In the genomic region with DNA sequence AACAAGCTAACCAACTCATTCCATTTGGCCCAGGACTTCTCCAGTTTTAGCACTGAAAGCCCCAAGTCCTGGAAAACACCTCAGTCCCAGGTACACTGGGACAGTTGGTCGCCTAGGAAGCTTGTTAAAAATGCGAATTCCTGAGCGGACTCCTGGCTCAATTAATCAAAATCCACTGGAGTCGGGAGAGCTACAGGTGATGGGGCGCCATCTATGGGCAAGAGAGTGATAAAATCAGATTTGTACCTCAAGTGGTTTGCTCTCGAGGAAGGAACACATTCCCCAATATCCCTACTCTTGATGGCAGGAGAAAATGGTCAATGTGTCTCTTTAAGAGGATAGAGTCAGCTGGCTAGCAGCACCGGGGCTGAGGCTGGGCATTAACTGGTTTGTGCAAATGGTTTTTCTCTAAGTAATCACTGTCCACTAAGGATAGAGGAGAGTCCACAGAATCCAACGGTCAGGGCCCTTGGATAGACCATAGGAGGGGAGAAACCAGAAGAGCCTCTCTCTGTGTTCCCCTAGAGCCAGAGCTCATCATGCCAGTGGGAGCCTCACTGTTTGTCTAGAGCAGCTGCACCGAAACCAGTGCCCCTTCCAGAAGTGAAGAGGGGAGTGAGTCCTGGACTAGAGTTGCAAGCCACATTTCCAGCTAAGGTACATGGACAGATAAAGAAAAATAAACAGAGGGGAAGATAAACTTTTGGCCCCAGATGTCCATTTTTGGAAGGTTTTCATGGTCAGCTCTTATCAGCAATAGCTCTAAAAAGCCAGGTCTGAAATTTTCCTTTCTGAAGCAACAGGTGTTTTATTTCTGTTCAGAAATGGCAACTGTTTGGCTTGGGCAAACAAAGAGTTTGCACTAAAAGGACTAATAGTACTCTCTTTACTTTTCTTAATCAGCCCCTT, we compare ENCODE assay signal across 8 cellular contexts.
DNase-seq lines count a peak whose midpoint lies in the region; ATAC-seq, FAIRE-seq and TF ChIP-seq lines count a peak whose summit lies in the region.

No MANE protein-coding gene starts in this region.

- no peak overlapping the region for H3K4me2 ChIP-seq in Loucy (ENCODE audit: low read depth, low read length, poor library complexity, severe bottlenecking)
- H3K4me2 ChIP-seq in astrocyte (ENCODE audit: low read length) = peak overlapping the region; percentile 78

- intact Hi-C loops in sciatic nerve (cut with DNase I) = loop anchor here (10.0 kb wide), 1 partner anchor 240 kb away; no protein-coding TSS in a partner anchor

- H3K27me3 Mint-ChIP-seq in astrocyte (ENCODE audit: low read depth, unreplicated experiment) = peaks cover 42% of the 10 kb centered on the region

- H3K4me1 ChIP-seq in Loucy (ENCODE audit: insufficient read depth, low read length, poor library complexity, severe bottlenecking) (no peaks in the 10 kb centered on the region), astrocyte (ENCODE audit: insufficient read depth, low read length) (peaks cover 18% of the 10 kb centered on the region)

- H3K4me3 ChIP-seq in Loucy (ENCODE audit: low read length, poor library complexity, severe bottlenecking) (no peak overlapping the region), astrocyte (ENCODE audit: insufficient read depth, low read depth, low read length) (no peak overlapping the region)

- no peak overlapping the region for H3K9ac ChIP-seq in Loucy (ENCODE audit: low read depth, low read length, poor library complexity, severe bottlenecking)
- no peak overlapping the region for H3K9ac ChIP-seq in astrocyte (ENCODE audit: low read length)

- H3K27ac Mint-ChIP-seq in astrocyte (ENCODE audit: unreplicated experiment) = no peak overlapping the region

- no peaks in the 10 kb centered on the region for H3K9me2 ChIP-seq in Loucy (replicated peaks; ENCODE audit: low read depth, low read length)

- H3K9me3 ChIP-seq in Loucy (ENCODE audit: insufficient read depth, low read depth, low read length) = no peaks in the 10 kb centered on the region
- no peaks in the 10 kb centered on the region for H3K9me3 ChIP-seq in astrocyte (ENCODE audit: insufficient read depth, low read depth, low read length)

- H3K9me3 Mint-ChIP-seq in astrocyte (ENCODE audit: unreplicated experiment) = peaks cover 2% of the 10 kb centered on the region

- H3F3A ChIP-seq in Loucy (ENCODE audit: low read depth) = no peaks in the 10 kb centered on the region

- ATAC-seq in sciatic nerve (peak; percentile 62), HG02852 (IDR thresholded peaks at IDR 0.05; ENCODE audit: unreplicated experiment) (no peak), GM21528 (IDR thresholded peaks at IDR 0.05; ENCODE audit: low FRiP score, unreplicated experiment) (no peak)

- H3K27me3 ChIP-seq in Loucy (ENCODE audit: insufficient read depth, low read length, poor library complexity, severe bottlenecking) = no peaks in the 10 kb centered on the region
- H3K27me3 ChIP-seq in astrocyte (ENCODE audit: insufficient read depth, low read length) = no peaks in the 10 kb centered on the region

- no peak overlapping the region for H2AFZ ChIP-seq in Loucy (ENCODE audit: low read length)
- no peak overlapping the region for H2AFZ ChIP-seq in astrocyte (ENCODE audit: low read depth, low read length)

- no peaks in the 10 kb centered on the region for H3K36me3 Mint-ChIP-seq in astrocyte (ENCODE audit: low read depth, unreplicated experiment)

- H4K20me1 ChIP-seq in Loucy (ENCODE audit: insufficient read depth, low read length, poor library complexity, severe bottlenecking) (no peaks in the 10 kb centered on the region), astrocyte (ENCODE audit: insufficient read depth, low read length) (no peaks in the 10 kb centered on the region)

- DNase-seq in EH (ENCODE audit: low read depth) (peak; percentile 71), SK-N-DZ (ENCODE audit: low spot score) (peak; percentile 52), astrocyte (ENCODE audit: low read depth) (peak; percentile 42), hippocampal formation (lab: John Stamatoyannopoulos, UW) (peak; percentile 35), sciatic nerve (ENCODE audit: low spot score) (peak; percentile 73)

- H3K4me1 Mint-ChIP-seq in astrocyte (ENCODE audit: low read depth, unreplicated experiment) = peaks cover 3% of the 10 kb centered on the region

- H3K79me2 ChIP-seq in Loucy (ENCODE audit: insufficient read depth, low read length) (no peaks in the 10 kb centered on the region), astrocyte (ENCODE audit: insufficient read depth, low read length) (no peaks in the 10 kb centered on the region)

- no peak for FAIRE-seq in astrocyte (lab: Jason Lieb, UNC)

- peak; percentile 86 for TF ChIP-seq CTCF in Loucy (conservative IDR thresholded peaks at IDR 0.05; ENCODE audit: low read length)
- peak; percentile 83 for TF ChIP-seq CTCF in astrocyte (IDR thresholded peaks at IDR 0.05; ENCODE audit: insufficient read depth, low read depth, low read length)

- no peak overlapping the region for H3K27ac ChIP-seq in astrocyte (ENCODE audit: low read depth, low read length)

- H3K4me3 Mint-ChIP-seq in astrocyte (ENCODE audit: unreplicated experiment) = no peak overlapping the region

- H3K36me3 ChIP-seq in Loucy (ENCODE audit: insufficient read depth, low read length) (no peaks in the 10 kb centered on the region), astrocyte (ENCODE audit: insufficient read depth, low read length) (no peaks in the 10 kb centered on the region)
